In the genomic region with DNA sequence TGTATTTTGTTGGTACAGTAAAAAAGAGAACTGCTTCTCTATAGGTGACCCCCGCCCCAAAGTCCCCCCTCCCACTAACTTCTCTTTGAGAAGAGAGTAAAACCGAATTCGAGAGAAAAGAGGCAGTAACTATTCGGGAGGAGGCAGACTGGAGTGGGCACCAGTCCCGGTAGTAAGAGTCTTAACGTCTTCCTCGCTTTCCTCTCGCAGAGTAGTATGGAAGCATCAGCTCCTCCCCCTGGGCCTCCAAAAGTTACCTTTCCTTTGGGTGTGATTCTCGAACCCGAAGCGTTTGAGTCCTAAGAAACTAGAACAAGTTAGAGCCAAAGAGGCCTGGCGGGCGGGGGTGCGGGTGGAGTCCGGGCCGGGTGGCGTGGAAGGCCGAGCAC, we compare ENCODE assay signal across 8 cellular contexts. TPM values are rescaled to one million over a fixed set of nuclear protein-coding genes. Genes with fewer than 3 reads are reported as not detected.
DNase-seq lines count a peak whose midpoint lies in the region; ATAC-seq and TF ChIP-seq lines count a peak whose summit lies in the region.

No MANE protein-coding gene starts in this region.

- peak overlapping the region; percentile 73 for H3K4me3 Mint-ChIP-seq in activated CD8-positive, alpha-beta T cell treated with anti-CD3 and anti-CD28 coated beads for 36 hours

- POLR2A ChIA-PET in activated CD8-positive, alpha-beta T cell treated with anti-CD3 and anti-CD28 coated beads for 36 hours (lab: Charles Lee), result interaction anchor here (1.6 kb wide), 1 partner anchor 9 kb away, joined by 4 read pairs; no protein-coding TSS in a partner anchor

- H3K27me3 Mint-ChIP-seq in activated CD8-positive, alpha-beta T cell treated with anti-CD3 and anti-CD28 coated beads for 36 hours, result peaks cover 14% of the 10 kb centered on the region

- H3K4me3 ChIP-seq in skeletal muscle cell (ENCODE audit: low read depth, low read length), result peak overlapping the region; percentile 74

- DNase-seq in activated CD8-positive, alpha-beta memory T cell treated with anti-CD3 and anti-CD28 coated beads for 48 hours (ENCODE audit: low read depth in 2 of 3, low spot score in 2 of 3), result peak in 2 of 3 experiments; percentile 5 to 13
- no peak for DNase-seq in activated CD8-positive, alpha-beta memory T cell treated with anti-CD3 and anti-CD28 coated beads, Interleukin-2, amount 50 U/mL, for 4 hours
- DNase-seq in activated CD8-positive, alpha-beta T cell treated with anti-CD3 and anti-CD28 coated beads for 36 hours, result no peak
- peak; percentile 38 for DNase-seq in iPS DF 19.7 (ENCODE audit: low read depth, low spot score)
- DNase-seq in skeletal muscle cell (ENCODE audit: low read depth), result no peak
- DNase-seq in stimulated activated CD4-positive, alpha-beta T cell treated with anti-CD3 and anti-CD28 coated beads, Interleukin-2, amount 100 ng/mL, for 24 hours, result no peak
- DNase-seq in effector CD4-positive, alpha-beta T cell, result no peak
- DNase-seq in GOT3 (lab: John Stamatoyannopoulos, UW), result no peak

- peak overlapping the region; percentile 46 for H3K27ac Mint-ChIP-seq in activated CD8-positive, alpha-beta T cell treated with anti-CD3 and anti-CD28 coated beads for 36 hours

- peaks cover 10% of the 10 kb centered on the region for H3K4me1 Mint-ChIP-seq in activated CD8-positive, alpha-beta T cell treated with anti-CD3 and anti-CD28 coated beads for 36 hours (ENCODE audit: low read depth)

- H3K36me3 Mint-ChIP-seq in activated CD8-positive, alpha-beta T cell treated with anti-CD3 and anti-CD28 coated beads for 36 hours (ENCODE audit: low read depth), result no peaks in the 10 kb centered on the region

- CTCF ChIA-PET in activated CD8-positive, alpha-beta T cell treated with anti-CD3 and anti-CD28 coated beads for 36 hours (lab: Charles Lee), result no interaction called here

- no peak for TF ChIP-seq CTCF in activated CD8-positive, alpha-beta T cell treated with anti-CD3 and anti-CD28 coated beads for 36 hours (IDR thresholded peaks at IDR 0.05)

- no peaks in the 10 kb centered on the region for H3K9me3 Mint-ChIP-seq in activated CD8-positive, alpha-beta T cell treated with anti-CD3 and anti-CD28 coated beads for 36 hours

- no peak for ATAC-seq in activated CD8-positive, alpha-beta T cell treated with anti-CD3 and anti-CD28 coated beads for 36 hours

- intact Hi-C loops in activated CD8-positive, alpha-beta T cell treated with anti-CD3 and anti-CD28 coated beads for 36 hours (cut with micrococcal nuclease), result no loop called here

RNA-seq across cellular contexts. Expression of a gene that starts 0.4 kb away (rescaled TPM):
- 1 to 10 TPM; 5.3 to 5.4 TPM for total RNA-seq in activated CD8-positive, alpha-beta T cell treated with anti-CD3 and anti-CD28 coated beads for 36 hours

Comparison
In these comparisons a context has a peak if more than half of its experiments do, and no peak if none do; other contexts are left out.
1. DNase-seq: peak in activated CD8-positive, alpha-beta memory T cell treated with anti-CD3 and anti-CD28 coated beads for 48 hours (2 of 3) and iPS DF 19.7 (single experiment); none in activated CD8-positive, alpha-beta memory T cell treated with anti-CD3 and anti-CD28 coated beads, Interleukin-2, amount 50 U/mL, for 4 hours (single experiment), activated CD8-positive, alpha-beta T cell treated with anti-CD3 and anti-CD28 coated beads for 36 hours (single experiment), skeletal muscle cell (single experiment), stimulated activated CD4-positive, alpha-beta T cell treated with anti-CD3 and anti-CD28 coated beads, Interleukin-2, amount 100 ng/mL, for 24 hours (0 of 2), effector CD4-positive, alpha-beta T cell (single experiment) and GOT3 (single experiment).